Comparison of ENCODE assay signal across 23 cellular contexts in the genomic region with DNA sequence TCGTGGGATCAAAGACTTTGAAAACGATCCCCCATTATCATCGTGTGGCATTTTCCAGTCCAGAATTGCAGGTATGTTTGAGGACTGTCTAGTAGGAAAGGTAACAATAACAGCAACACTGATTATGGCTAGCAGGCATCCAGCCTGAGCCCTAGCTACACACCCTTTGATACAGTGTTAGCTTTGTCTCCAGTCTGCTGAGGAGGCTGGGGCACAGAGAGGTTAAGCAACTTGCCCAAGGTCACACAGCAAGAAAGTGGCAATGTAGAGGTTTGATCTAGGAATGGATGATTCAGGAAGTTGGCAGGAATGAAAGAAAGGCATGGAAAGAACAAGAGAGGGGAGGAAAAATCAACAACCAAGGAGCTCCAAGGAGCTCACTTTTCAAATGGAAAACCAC. TPM values are rescaled to one million over a fixed set of nuclear protein-coding genes. Genes with fewer than 3 reads are reported as not detected.
"Had no signal": no experiment of that assay in that cellular context is flagged by ENCODE, and none has a peak within 500 bp of the region (broad histone marks: within the 10 kb centered on the region; RNA-seq: fewer than 3 reads in every experiment).

No MANE protein-coding gene starts in this region.

- H3K36me3 ChIP-seq: brain microvascular endothelial cell, sigmoid colon, thoracic aorta, upper lobe of right lung had no signal

- H3K4me1 ChIP-seq: parathyroid adenoma, sigmoid colon, upper lobe of right lung had no signal

- DNase-seq: activated CD4-positive, alpha-beta T cell treated with anti-CD3 and anti-CD28 coated beads, Interleukin-2, amount 50 U/mL, for 1 hour; activated CD4-positive, CD25-positive, alpha-beta regulatory T cell; activated gamma-delta T cell treated with Interleukin-2 at 50 U/mL for 16 hours; activated T-cell treated with anti-CD3 and anti-CD28 coated beads, Interleukin-2, amount 50 U/mL, for 1 hour; aorta; brain microvascular endothelial cell; central memory CD4-positive, alpha-beta T cell; erythroblast; foreskin melanocyte; glutamatergic neuron; hippocampal formation; islet precursor cell; left colon; sigmoid colon; stimulated activated CD4-positive, alpha-beta T cell treated with anti-CD3 and anti-CD28 coated beads, Interleukin-4, amount 100 ng/mL, for 4 hours; stimulated activated naive B cell treated with anti-CD40 and anti-IgM and Interleukin-4, amounts not matched to agents 10 μg/mL and 1 μg/mL and 100 μg/mL, for 72 hours; T1000; upper lobe of right lung had no signal

- H3K4me3 ChIP-seq: coronary artery, lung, sigmoid colon, thoracic aorta, upper lobe of right lung had no signal

- H3K4me3 Mint-ChIP-seq: nephron; stimulated activated naive B cell treated with anti-CD40 and anti-IgM and Interleukin-4, amounts not matched to agents 10 μg/mL and 1 μg/mL and 100 μg/mL, for 72 hours had no signal

- H3K27ac ChIP-seq: brain microvascular endothelial cell, coronary artery, parathyroid adenoma, sigmoid colon, thoracic aorta, upper lobe of right lung had no signal

- H3K4me1 Mint-ChIP-seq: nephron had no signal

- H3K27me3 ChIP-seq: brain microvascular endothelial cell, upper lobe of right lung had no signal

- H3K27ac Mint-ChIP-seq: nephron; stimulated activated naive B cell treated with anti-CD40 and anti-IgM and Interleukin-4, amounts not matched to agents 10 μg/mL and 1 μg/mL and 100 μg/mL, for 72 hours had no signal

- ATAC-seq: stimulated activated naive B cell treated with anti-CD40 and anti-IgM and Interleukin-4, amounts not matched to agents 10 μg/mL and 1 μg/mL and 100 μg/mL, for 72 hours; upper lobe of right lung had no signal

RNA-seq across cellular contexts. Expression of a gene that starts 31.2 kb away (rescaled TPM):
- total RNA-seq: sigmoid colon had no signal

RNA-seq across cellular contexts. Expression of a gene that starts 39.0 kb away (rescaled TPM):
- total RNA-seq: thoracic aorta had no signal
